Comparison of ENCODE assay signal across 1 cellular context in the genomic region with DNA sequence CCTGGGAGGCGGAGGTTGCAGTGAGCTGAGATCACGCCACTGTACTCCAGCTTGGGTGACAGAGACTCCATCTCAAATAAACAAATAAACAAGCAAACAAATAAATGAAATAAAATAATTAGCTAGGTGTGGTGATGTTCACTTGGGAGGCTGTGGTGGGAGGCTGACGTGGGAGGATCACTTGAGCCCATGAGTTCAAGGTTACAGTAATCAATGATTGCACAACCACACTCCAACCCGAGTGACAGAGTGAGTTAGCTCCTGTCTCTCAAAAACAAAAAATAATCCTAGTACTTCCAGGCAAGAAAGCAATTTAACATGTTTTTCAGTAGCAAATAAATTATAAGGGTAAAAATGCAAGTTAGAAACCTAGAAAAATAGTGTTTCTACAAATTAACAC.
TF ChIP-seq lines count a peak whose summit lies in the region.

No MANE protein-coding gene starts in this region.

TF ChIP-seq in HepG2, 621 proteins besides CTCF, POLR2A, EP300 and RAD21 (continued from another document and continues in another):
- no peak for TF ChIP-seq PATZ1 (CRISPR knock-in tag; IDR thresholded peaks at IDR 0.05)
- TF ChIP-seq, protein P1, sequence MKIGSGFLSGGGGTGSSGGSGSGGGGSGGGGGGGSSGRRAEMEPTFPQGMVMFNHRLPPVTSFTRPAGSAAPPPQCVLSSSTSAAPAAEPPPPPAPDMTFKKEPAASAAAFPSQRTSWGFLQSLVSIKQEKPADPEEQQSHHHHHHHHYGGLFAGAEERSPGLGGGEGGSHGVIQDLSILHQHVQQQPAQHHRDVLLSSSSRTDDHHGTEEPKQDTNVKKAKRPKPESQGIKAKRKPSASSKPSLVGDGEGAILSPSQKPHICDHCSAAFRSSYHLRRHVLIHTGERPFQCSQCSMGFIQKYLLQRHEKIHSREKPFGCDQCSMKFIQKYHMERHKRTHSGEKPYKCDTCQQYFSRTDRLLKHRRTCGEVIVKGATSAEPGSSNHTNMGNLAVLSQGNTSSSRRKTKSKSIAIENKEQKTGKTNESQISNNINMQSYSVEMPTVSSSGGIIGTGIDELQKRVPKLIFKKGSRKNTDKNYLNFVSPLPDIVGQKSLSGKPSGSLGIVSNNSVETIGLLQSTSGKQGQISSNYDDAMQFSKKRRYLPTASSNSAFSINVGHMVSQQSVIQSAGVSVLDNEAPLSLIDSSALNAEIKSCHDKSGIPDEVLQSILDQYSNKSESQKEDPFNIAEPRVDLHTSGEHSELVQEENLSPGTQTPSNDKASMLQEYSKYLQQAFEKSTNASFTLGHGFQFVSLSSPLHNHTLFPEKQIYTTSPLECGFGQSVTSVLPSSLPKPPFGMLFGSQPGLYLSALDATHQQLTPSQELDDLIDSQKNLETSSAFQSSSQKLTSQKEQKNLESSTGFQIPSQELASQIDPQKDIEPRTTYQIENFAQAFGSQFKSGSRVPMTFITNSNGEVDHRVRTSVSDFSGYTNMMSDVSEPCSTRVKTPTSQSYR (CRISPR knock-in tag; IDR thresholded peaks at IDR 0.05; ENCODE audit: borderline replicate concordance) = no peak
- TF ChIP-seq, protein P2, sequence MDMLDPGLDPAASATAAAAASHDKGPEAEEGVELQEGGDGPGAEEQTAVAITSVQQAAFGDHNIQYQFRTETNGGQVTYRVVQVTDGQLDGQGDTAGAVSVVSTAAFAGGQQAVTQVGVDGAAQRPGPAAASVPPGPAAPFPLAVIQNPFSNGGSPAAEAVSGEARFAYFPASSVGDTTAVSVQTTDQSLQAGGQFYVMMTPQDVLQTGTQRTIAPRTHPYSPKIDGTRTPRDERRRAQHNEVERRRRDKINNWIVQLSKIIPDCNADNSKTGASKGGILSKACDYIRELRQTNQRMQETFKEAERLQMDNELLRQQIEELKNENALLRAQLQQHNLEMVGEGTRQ (IDR thresholded peaks at IDR 0.05; ENCODE audit: low read depth, low read length) = no peak
- TF ChIP-seq, protein P2 (CRISPR knock-in tag; IDR thresholded peaks at IDR 0.05; ENCODE audit: borderline replicate concordance) = no peak
- TF ChIP-seq HDAC2 (CRISPR knock-in tag; IDR thresholded peaks at IDR 0.05) = 0 out of 2 replicates have a peak, but pooled peaks have one; percentile 60
- peak; percentile 100 for TF ChIP-seq ZNF770 (CRISPR knock-in tag; IDR thresholded peaks at IDR 0.05)
- TF ChIP-seq, protein P3, sequence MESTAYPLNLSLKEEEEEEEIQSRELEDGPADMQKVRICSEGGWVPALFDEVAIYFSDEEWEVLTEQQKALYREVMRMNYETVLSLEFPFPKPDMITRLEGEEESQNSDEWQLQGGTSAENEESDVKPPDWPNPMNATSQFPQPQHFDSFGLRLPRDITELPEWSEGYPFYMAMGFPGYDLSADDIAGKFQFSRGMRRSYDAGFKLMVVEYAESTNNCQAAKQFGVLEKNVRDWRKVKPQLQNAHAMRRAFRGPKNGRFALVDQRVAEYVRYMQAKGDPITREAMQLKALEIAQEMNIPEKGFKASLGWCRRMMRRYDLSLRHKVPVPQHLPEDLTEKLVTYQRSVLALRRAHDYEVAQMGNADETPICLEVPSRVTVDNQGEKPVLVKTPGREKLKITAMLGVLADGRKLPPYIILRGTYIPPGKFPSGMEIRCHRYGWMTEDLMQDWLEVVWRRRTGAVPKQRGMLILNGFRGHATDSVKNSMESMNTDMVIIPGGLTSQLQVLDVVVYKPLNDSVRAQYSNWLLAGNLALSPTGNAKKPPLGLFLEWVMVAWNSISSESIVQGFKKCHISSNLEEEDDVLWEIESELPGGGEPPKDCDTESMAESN (CRISPR knock-in tag; conservative IDR thresholded peaks at IDR 0.05) = no peak
- TF ChIP-seq, protein P4, sequence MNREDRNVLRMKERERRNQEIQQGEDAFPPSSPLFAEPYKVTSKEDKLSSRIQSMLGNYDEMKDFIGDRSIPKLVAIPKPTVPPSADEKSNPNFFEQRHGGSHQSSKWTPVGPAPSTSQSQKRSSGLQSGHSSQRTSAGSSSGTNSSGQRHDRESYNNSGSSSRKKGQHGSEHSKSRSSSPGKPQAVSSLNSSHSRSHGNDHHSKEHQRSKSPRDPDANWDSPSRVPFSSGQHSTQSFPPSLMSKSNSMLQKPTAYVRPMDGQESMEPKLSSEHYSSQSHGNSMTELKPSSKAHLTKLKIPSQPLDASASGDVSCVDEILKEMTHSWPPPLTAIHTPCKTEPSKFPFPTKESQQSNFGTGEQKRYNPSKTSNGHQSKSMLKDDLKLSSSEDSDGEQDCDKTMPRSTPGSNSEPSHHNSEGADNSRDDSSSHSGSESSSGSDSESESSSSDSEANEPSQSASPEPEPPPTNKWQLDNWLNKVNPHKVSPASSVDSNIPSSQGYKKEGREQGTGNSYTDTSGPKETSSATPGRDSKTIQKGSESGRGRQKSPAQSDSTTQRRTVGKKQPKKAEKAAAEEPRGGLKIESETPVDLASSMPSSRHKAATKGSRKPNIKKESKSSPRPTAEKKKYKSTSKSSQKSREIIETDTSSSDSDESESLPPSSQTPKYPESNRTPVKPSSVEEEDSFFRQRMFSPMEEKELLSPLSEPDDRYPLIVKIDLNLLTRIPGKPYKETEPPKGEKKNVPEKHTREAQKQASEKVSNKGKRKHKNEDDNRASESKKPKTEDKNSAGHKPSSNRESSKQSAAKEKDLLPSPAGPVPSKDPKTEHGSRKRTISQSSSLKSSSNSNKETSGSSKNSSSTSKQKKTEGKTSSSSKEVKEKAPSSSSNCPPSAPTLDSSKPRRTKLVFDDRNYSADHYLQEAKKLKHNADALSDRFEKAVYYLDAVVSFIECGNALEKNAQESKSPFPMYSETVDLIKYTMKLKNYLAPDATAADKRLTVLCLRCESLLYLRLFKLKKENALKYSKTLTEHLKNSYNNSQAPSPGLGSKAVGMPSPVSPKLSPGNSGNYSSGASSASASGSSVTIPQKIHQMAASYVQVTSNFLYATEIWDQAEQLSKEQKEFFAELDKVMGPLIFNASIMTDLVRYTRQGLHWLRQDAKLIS (CRISPR knock-in tag; IDR thresholded peaks at IDR 0.05) = no peak
- no peak for TF ChIP-seq PTBP1 (IDR thresholded peaks at IDR 0.05; ENCODE audit: low read depth, low read length, poor library complexity, severe bottlenecking)
- TF ChIP-seq ZMAT3 (CRISPR knock-in tag; conservative IDR thresholded peaks at IDR 0.05) = no peak
- TF ChIP-seq SOX6 (IDR thresholded peaks at IDR 0.05) = no peak
- TF ChIP-seq SOX6 (CRISPR knock-in tag; IDR thresholded peaks at IDR 0.05) = no peak
- TF ChIP-seq ZNF550 (CRISPR knock-in tag; IDR thresholded peaks at IDR 0.05; ENCODE audit: borderline replicate concordance) = no peak
- TF ChIP-seq ZNF256 (CRISPR knock-in tag; conservative IDR thresholded peaks at IDR 0.05) = no peak
- TF ChIP-seq RBFOX2 (IDR thresholded peaks at IDR 0.05; ENCODE audit: low read depth, low read length) = no peak
- TF ChIP-seq, protein P5, sequence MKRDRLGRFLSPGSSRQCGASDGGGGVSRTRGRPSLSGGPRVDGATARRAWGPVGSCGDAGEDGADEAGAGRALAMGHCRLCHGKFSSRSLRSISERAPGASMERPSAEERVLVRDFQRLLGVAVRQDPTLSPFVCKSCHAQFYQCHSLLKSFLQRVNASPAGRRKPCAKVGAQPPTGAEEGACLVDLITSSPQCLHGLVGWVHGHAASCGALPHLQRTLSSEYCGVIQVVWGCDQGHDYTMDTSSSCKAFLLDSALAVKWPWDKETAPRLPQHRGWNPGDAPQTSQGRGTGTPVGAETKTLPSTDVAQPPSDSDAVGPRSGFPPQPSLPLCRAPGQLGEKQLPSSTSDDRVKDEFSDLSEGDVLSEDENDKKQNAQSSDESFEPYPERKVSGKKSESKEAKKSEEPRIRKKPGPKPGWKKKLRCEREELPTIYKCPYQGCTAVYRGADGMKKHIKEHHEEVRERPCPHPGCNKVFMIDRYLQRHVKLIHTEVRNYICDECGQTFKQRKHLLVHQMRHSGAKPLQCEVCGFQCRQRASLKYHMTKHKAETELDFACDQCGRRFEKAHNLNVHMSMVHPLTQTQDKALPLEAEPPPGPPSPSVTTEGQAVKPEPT (CRISPR knock-in tag; IDR thresholded peaks at IDR 0.05; ENCODE audit: low read depth) = no peak
- TF ChIP-seq FOXC1 (CRISPR knock-in tag; IDR thresholded peaks at IDR 0.05; ENCODE audit: borderline replicate concordance) = no peak
- TF ChIP-seq ZBTB7B (CRISPR knock-in tag; IDR thresholded peaks at IDR 0.05) = no peak
- no peak for TF ChIP-seq ZNF839 (CRISPR knock-in tag; IDR thresholded peaks at IDR 0.05; ENCODE audit: borderline replicate concordance)
- TF ChIP-seq ZNF121 (CRISPR knock-in tag; IDR thresholded peaks at IDR 0.05) = 0 out of 2 replicates have a peak, but pooled peaks have one; percentile 17
- TF ChIP-seq ZSCAN12 (CRISPR knock-in tag; IDR thresholded peaks at IDR 0.05) = no peak
- TF ChIP-seq ZNF512 (CRISPR knock-in tag; IDR thresholded peaks at IDR 0.05) = 0 out of 2 replicates have a peak, but pooled peaks have one; percentile 36
- TF ChIP-seq ZKSCAN5 (CRISPR knock-in tag; IDR thresholded peaks at IDR 0.05) = no peak
- TF ChIP-seq, protein P6, sequence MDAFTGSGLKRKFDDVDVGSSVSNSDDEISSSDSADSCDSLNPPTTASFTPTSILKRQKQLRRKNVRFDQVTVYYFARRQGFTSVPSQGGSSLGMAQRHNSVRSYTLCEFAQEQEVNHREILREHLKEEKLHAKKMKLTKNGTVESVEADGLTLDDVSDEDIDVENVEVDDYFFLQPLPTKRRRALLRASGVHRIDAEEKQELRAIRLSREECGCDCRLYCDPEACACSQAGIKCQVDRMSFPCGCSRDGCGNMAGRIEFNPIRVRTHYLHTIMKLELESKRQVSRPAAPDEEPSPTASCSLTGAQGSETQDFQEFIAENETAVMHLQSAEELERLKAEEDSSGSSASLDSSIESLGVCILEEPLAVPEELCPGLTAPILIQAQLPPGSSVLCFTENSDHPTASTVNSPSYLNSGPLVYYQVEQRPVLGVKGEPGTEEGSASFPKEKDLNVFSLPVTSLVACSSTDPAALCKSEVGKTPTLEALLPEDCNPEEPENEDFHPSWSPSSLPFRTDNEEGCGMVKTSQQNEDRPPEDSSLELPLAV (CRISPR knock-in tag; conservative IDR thresholded peaks at IDR 0.05; ENCODE audit: low read depth) = no peak
- TF ChIP-seq ZSCAN20 (CRISPR knock-in tag; IDR thresholded peaks at IDR 0.05; ENCODE audit: borderline replicate concordance) = no peak
- TF ChIP-seq GFI1 (CRISPR knock-in tag; IDR thresholded peaks at IDR 0.05; ENCODE audit: borderline replicate concordance) = no peak
- TF ChIP-seq ZNF207 (IDR thresholded peaks at IDR 0.05; ENCODE audit: borderline replicate concordance) = no peak
- no peak for TF ChIP-seq MBNL3 (CRISPR knock-in tag; conservative IDR thresholded peaks at IDR 0.05)
- TF ChIP-seq ZMYM3 (CRISPR knock-in tag; IDR thresholded peaks at IDR 0.05) = peak; percentile 91
- TF ChIP-seq, protein P7, sequence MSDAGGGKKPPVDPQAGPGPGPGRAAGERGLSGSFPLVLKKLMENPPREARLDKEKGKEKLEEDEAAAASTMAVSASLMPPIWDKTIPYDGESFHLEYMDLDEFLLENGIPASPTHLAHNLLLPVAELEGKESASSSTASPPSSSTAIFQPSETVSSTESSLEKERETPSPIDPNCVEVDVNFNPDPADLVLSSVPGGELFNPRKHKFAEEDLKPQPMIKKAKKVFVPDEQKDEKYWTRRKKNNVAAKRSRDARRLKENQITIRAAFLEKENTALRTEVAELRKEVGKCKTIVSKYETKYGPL (CRISPR knock-in tag; IDR thresholded peaks at IDR 0.05) = no peak
- TF ChIP-seq HDAC6 (IDR thresholded peaks at IDR 0.05; ENCODE audit: low read depth, low read length) = no peak
